19 cellular contexts compared by ENCODE assay signal in genomic region chr12:65500121-65500846, GRCh38.
DNase-seq lines count a peak whose midpoint lies in the region; ATAC-seq, FAIRE-seq and TF ChIP-seq lines count a peak whose summit lies in the region.
"Had no signal": no experiment of that assay in that cellular context is flagged by ENCODE, and none has a peak within 500 bp of the region (broad histone marks: within the 10 kb centered on the region; RNA-seq: fewer than 3 reads in every experiment).

No MANE protein-coding gene starts in this region.

- FAIRE-seq in HepG2 (lab: Jason Lieb, UNC), result no peak
- FAIRE-seq in urothelium cell line (lab: Jason Lieb, UNC), result no peak
- FAIRE-seq: A549, GM18507, GM19239 had no signal

- TF ChIP-seq CTCF in HepG2 (CRISPR knock-in tag; IDR thresholded peaks at IDR 0.05) (no peak), right lobe of liver (IDR thresholded peaks at IDR 0.05) (no peak), uterus (IDR thresholded peaks at IDR 0.05) (no peak)

- H3K36me3 Mint-ChIP-seq in activated naive CD8-positive, alpha-beta T cell treated with anti-CD3 and anti-CD28 coated beads, Interleukin-2, amount 50 U/mL, for 24 hours (ENCODE audit: low read depth), result no peaks in the 10 kb centered on the region
- H3K36me3 Mint-ChIP-seq: activated naive CD4-positive, alpha-beta T cell treated with anti-CD3 and anti-CD28 coated beads, Interleukin-2, amount 50 U/mL, for 72 hours; memory B cell had no signal

- H3K27me3 Mint-ChIP-seq in activated naive CD8-positive, alpha-beta T cell treated with anti-CD3 and anti-CD28 coated beads, Interleukin-2, amount 50 U/mL, for 24 hours, result peaks cover 7% of the 10 kb centered on the region

- H2AFZ ChIP-seq in HepG2 (ENCODE audit: low read length), result no peak overlapping the region

- no peak overlapping the region for H3K4me2 ChIP-seq in HepG2 (ENCODE audit: low read depth, low read length)
- H3K4me2 ChIP-seq: A549 had no signal

- no peak overlapping the region for H3K4me3 ChIP-seq in HepG2 (replicated peaks in 1 of 3; ENCODE audit: insufficient read depth in 1 of 3, low read depth in 2 of 3, low read length in 3 of 3)
- H3K4me3 ChIP-seq in right lobe of liver, result no peak overlapping the region
- H3K4me3 ChIP-seq in adipocyte (ENCODE audit: low read length), result peak overlapping the region; percentile 16
- H3K4me3 ChIP-seq in uterus, result no peak overlapping the region
- H3K4me3 ChIP-seq: A549, esophagus muscularis mucosa, prostate gland, suprapubic skin had no signal

- TF ChIP-seq EP300 in HepG2 (IDR thresholded peaks at IDR 0.05; ENCODE audit: low read depth in 2 of 2, low read length in 2 of 2) (no peak), HepG2 (CRISPR knock-in tag; IDR thresholded peaks at IDR 0.05; ENCODE audit: borderline replicate concordance) (no peak)

- CTCF ChIA-PET in HepG2 (lab: Yijun Ruan, JAX; ENCODE audit: low intra/inter-chr PET ratio, low total read pairs), result no interaction called here

- no peak for TF ChIP-seq RAD21 in HepG2 (CRISPR knock-in tag; IDR thresholded peaks at IDR 0.05)

- H3K9me3 Mint-ChIP-seq in activated naive CD8-positive, alpha-beta T cell treated with anti-CD3 and anti-CD28 coated beads, Interleukin-2, amount 50 U/mL, for 24 hours, result no peaks in the 10 kb centered on the region
- H3K9me3 Mint-ChIP-seq: activated naive CD4-positive, alpha-beta T cell treated with anti-CD3 and anti-CD28 coated beads, Interleukin-2, amount 50 U/mL, for 72 hours; memory B cell had no signal

- H3K27ac ChIP-seq in HepG2 (ENCODE audit: extremely low read length, insufficient read depth, low read length) (no peak overlapping the region), right lobe of liver (no peak overlapping the region), uterus (no peak overlapping the region)
- H3K27ac ChIP-seq: A549, esophagus muscularis mucosa, prostate gland, suprapubic skin, WERI-Rb-1 had no signal

- peaks cover 14% of the 10 kb centered on the region for H3K4me1 ChIP-seq in HepG2 (ENCODE audit: insufficient read depth, low read length)
- H3K4me1 ChIP-seq in right lobe of liver, result peaks cover 0 to 11% (median 0%) of the 10 kb centered on the region in 4 donors
- peaks cover 46% of the 10 kb centered on the region for H3K4me1 ChIP-seq in adipocyte (ENCODE audit: control insufficient read depth, insufficient read depth, low read length)
- no peaks in the 10 kb centered on the region for H3K4me1 ChIP-seq in uterus
- H3K4me1 ChIP-seq: prostate gland had no signal

- POLR2A ChIA-PET in HepG2 (lab: Yijun Ruan, JAX), result no interaction called here

- intact Hi-C loops in HepG2 (cut with micrococcal nuclease; ENCODE audit: unreplicated experiment), result no loop called here
- intact Hi-C loops in right lobe of liver (cut with DNase I), result no loop called here
- intact Hi-C loops in uterus (cut with DNase I; ENCODE audit: low total_unique reads), result no loop called here

- H4K20me1 ChIP-seq in HepG2 (ENCODE audit: insufficient read depth, low read length), result no peaks in the 10 kb centered on the region

- no peak overlapping the region for H3K27ac Mint-ChIP-seq in activated naive CD8-positive, alpha-beta T cell treated with anti-CD3 and anti-CD28 coated beads, Interleukin-2, amount 50 U/mL, for 24 hours
- H3K27ac Mint-ChIP-seq: activated naive CD4-positive, alpha-beta T cell treated with anti-CD3 and anti-CD28 coated beads, Interleukin-2, amount 50 U/mL, for 72 hours; memory B cell had no signal

- H3K4me1 Mint-ChIP-seq in activated naive CD8-positive, alpha-beta T cell treated with anti-CD3 and anti-CD28 coated beads, Interleukin-2, amount 50 U/mL, for 24 hours, result no peaks in the 10 kb centered on the region
- H3K4me1 Mint-ChIP-seq: memory B cell had no signal

- TF ChIP-seq POLR2A in HepG2 (IDR thresholded peaks at IDR 0.05; ENCODE audit: insufficient read depth in 1 of 2, low read depth in 2 of 2, low read length in 2 of 2) (no peak), right lobe of liver (IDR thresholded peaks at IDR 0.05) (no peak), uterus (IDR thresholded peaks at IDR 0.05) (no peak)

- no peak overlapping the region for H3K9ac ChIP-seq in HepG2 (ENCODE audit: insufficient read depth, low read depth, low read length)
- no peak overlapping the region for H3K9ac ChIP-seq in adipocyte (ENCODE audit: low read length)

- H3K9me3 ChIP-seq in HepG2 (ENCODE audit: low read length) (no peaks in the 10 kb centered on the region), right lobe of liver (no peaks in the 10 kb centered on the region), adipocyte (ENCODE audit: control insufficient read depth, low read length) (no peaks in the 10 kb centered on the region), uterus (no peaks in the 10 kb centered on the region)
- H3K9me3 ChIP-seq: A549, esophagus muscularis mucosa, prostate gland, suprapubic skin had no signal

- H3K27me3 ChIP-seq in HepG2 (ENCODE audit: control insufficient read depth in 1 of 2, insufficient read depth in 2 of 2, low read length in 2 of 2), result no peaks in the 10 kb centered on the region
- no peaks in the 10 kb centered on the region for H3K27me3 ChIP-seq in right lobe of liver
- no peaks in the 10 kb centered on the region for H3K27me3 ChIP-seq in adipocyte (replicated peaks; ENCODE audit: control insufficient read depth, insufficient read depth, low read length)
- H3K27me3 ChIP-seq in uterus, result no peaks in the 10 kb centered on the region
- H3K27me3 ChIP-seq: suprapubic skin had no signal

- H3K4me3 Mint-ChIP-seq in activated naive CD8-positive, alpha-beta T cell treated with anti-CD3 and anti-CD28 coated beads, Interleukin-2, amount 50 U/mL, for 24 hours, result no peak overlapping the region
- H3K4me3 Mint-ChIP-seq: memory B cell had no signal

- H3K79me2 ChIP-seq in HepG2 (ENCODE audit: insufficient read depth, low read length), result no peaks in the 10 kb centered on the region

- BruUV-seq in HepG2 (replicated peaks; lab: Mats Ljungman, UMichigan), result no TSS peak

- H3K36me3 ChIP-seq in HepG2 (replicated peaks in 1 of 2; ENCODE audit: control insufficient read depth in 1 of 2, insufficient read depth in 2 of 2, low read length in 2 of 2) (no peaks in the 10 kb centered on the region), right lobe of liver (no peaks in the 10 kb centered on the region), adipocyte (ENCODE audit: control insufficient read depth, insufficient read depth, low read length, severe bottlenecking) (no peaks in the 10 kb centered on the region), uterus (no peaks in the 10 kb centered on the region)
- H3K36me3 ChIP-seq: esophagus muscularis mucosa, prostate gland, suprapubic skin, WERI-Rb-1 had no signal

- in situ Hi-C loops in HepG2 (cut with HindIII; ENCODE audit: extremely low pct_ligation_motif_present, low pct_unique_long_range_greater_than_20kb), result no loop called here

- DNase-seq in HepG2 (ENCODE audit: low spot score) (no peak), right lobe of liver (no peak), adipocyte (ENCODE audit: low read depth) (peak; percentile 35), glomerular visceral epithelial cell (ENCODE audit: extremely low spot score) (peak; percentile 56), urothelium cell line (ENCODE audit: low spot score) (peak; percentile 35), uterus (no peak)
- DNase-seq in activated naive CD8-positive, alpha-beta T cell treated with anti-CD3 and anti-CD28 coated beads, Interleukin-2, amount 50 U/mL, for 24 hours, result no peak
- DNase-seq: activated CD8-positive, alpha-beta memory T cell treated with anti-CD3 and anti-CD28 coated beads, Interleukin-2, amount 50 U/mL, for 48 hours; NK-92 treated with Interleukin-12 subunit alpha and Interleukin-12 subunit beta, amount 100 ng/mL, for 24 hours; WERI-Rb-1 had no signal

- 48% methylated on average over 6 of the region's 7 CpGs for WGBS in HepG2 (ENCODE audit: low lambda C conversion rate)
- WGBS in right lobe of liver (ENCODE audit: insufficient coverage, low coverage, low lambda C conversion rate, missing lambda C conversion rate), result 73% methylated on average over 6 of the region's 7 CpGs

- ATAC-seq in HepG2 (no peak), right lobe of liver (no peak), HG02885 (IDR thresholded peaks at IDR 0.05; ENCODE audit: poor library complexity, unreplicated experiment) (no peak)
- ATAC-seq in activated naive CD8-positive, alpha-beta T cell treated with anti-CD3 and anti-CD28 coated beads, Interleukin-2, amount 50 U/mL, for 24 hours, result no peak
- ATAC-seq: A549; activated naive CD4-positive, alpha-beta T cell treated with anti-CD3 and anti-CD28 coated beads, Interleukin-2, amount 50 U/mL, for 72 hours had no signal

TF ChIP-seq in HepG2, 621 proteins besides CTCF, POLR2A, EP300 and RAD21:
- TF ChIP-seq SKI (IDR thresholded peaks at IDR 0.05; ENCODE audit: partially characterized antibody), result no peak
- TF ChIP-seq YY1 (IDR thresholded peaks at IDR 0.05; ENCODE audit: insufficient read depth, insufficient replicate concordance, low read depth, low read length), result no peak
- TF ChIP-seq ATF7 (IDR thresholded peaks at IDR 0.05), result peak; percentile 10; the same call in 1 of the 2 replicates
- no peak for TF ChIP-seq ATF7 (CRISPR knock-in tag; IDR thresholded peaks at IDR 0.05)
- TF ChIP-seq RARA (CRISPR knock-in tag; IDR thresholded peaks at IDR 0.05), result no peak
- TF ChIP-seq CREB1 (IDR thresholded peaks at IDR 0.05), result 0 out of 2 replicates have a peak, but pooled peaks have one; percentile 32
- no peak for TF ChIP-seq CREB1 (CRISPR knock-in tag; IDR thresholded peaks at IDR 0.05)

Comparison
In these comparisons a context has a peak if more than half of its experiments do, and no peak if none do; other contexts are left out.
1. DNase-seq: peak in adipocyte (single experiment), glomerular visceral epithelial cell (single experiment) and urothelium cell line (single experiment); none in HepG2 (single experiment), right lobe of liver (0 of 3), activated naive CD8-positive, alpha-beta T cell treated with anti-CD3 and anti-CD28 coated beads, Interleukin-2, amount 50 U/mL, for 24 hours (single experiment) and uterus (0 of 2).